10 cellular contexts compared by ENCODE assay signal in the genomic region with DNA sequence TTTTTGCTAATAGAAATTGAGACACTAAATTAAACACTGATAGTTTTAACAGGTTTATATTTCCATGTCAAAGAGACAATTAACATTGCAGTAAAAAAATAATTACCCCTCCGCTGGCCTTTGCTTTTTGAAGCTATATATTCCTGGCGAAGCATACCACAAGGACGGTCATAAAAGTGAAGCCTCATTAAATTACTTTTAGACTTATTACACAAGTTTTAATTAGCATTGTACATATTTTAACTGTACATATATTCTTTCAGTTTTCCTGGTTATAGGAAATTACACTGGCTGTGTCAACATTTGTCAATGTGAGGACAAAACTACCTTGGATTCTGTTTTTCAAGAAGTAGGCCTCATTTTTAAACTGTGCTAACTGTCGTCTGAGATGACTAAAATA. TPM values are rescaled to one million over a fixed set of nuclear protein-coding genes. Genes with fewer than 3 reads are reported as not detected.
DNase-seq lines count a peak whose midpoint lies in the region; ATAC-seq and TF ChIP-seq lines count a peak whose summit lies in the region.
"Had no signal": no experiment of that assay in that cellular context is flagged by ENCODE, and none has a peak within 500 bp of the region (broad histone marks: within the 10 kb centered on the region; RNA-seq: fewer than 3 reads in every experiment).

No MANE protein-coding gene starts in this region.

- peaks cover 19% of the 10 kb centered on the region for H3K4me1 ChIP-seq in CD8-positive, alpha-beta memory T cell (ENCODE audit: insufficient read depth, low read length)
- peaks cover 14% of the 10 kb centered on the region for H3K4me1 ChIP-seq in lower lobe of right lung

- no peaks in the 10 kb centered on the region for H3K9me3 ChIP-seq in CD8-positive, alpha-beta memory T cell (ENCODE audit: low read length)
- H3K9me3 ChIP-seq in lower lobe of right lung = no peaks in the 10 kb centered on the region

- intact Hi-C loops in lower lobe of right lung (cut with DNase I) = no loop called here

- POLR2A ChIA-PET in CD8-positive, alpha-beta memory T cell (lab: Charles Lee) = no interaction called here
- POLR2A ChIA-PET in activated CD8-positive, alpha-beta T cell treated with anti-CD3 and anti-CD28 coated beads, Interleukin-2, amount 10 ng/mL, durations not matched to agents 7 days and 5 days (lab: Charles Lee) = interaction anchor here (0.7 kb wide), 1 partner anchor 21 kb away, joined by 3 read pairs; no protein-coding TSS in a partner anchor

- H3K27ac ChIP-seq in CD8-positive, alpha-beta memory T cell (ENCODE audit: low read depth, low read length) = no peak overlapping the region
- H3K27ac ChIP-seq in lower lobe of right lung = no peak overlapping the region

- H3K27ac Mint-ChIP-seq in CD8-positive, alpha-beta memory T cell = peak overlapping the region in 4 of 8 donors; percentile 40 to 86 (median 69)
- peak overlapping the region; percentile 52 for H3K27ac Mint-ChIP-seq in activated CD8-positive, alpha-beta T cell treated with anti-CD3 and anti-CD28 coated beads, Interleukin-2, amount 10 ng/mL, durations not matched to agents 7 days and 5 days

- no peaks in the 10 kb centered on the region for H3K9me3 Mint-ChIP-seq in CD8-positive, alpha-beta memory T cell
- H3K9me3 Mint-ChIP-seq in activated CD8-positive, alpha-beta T cell treated with anti-CD3 and anti-CD28 coated beads, Interleukin-2, amount 10 ng/mL, durations not matched to agents 7 days and 5 days (ENCODE audit: insufficient read depth) = peaks cover 3% of the 10 kb centered on the region

- peaks cover 13 to 17% of the 10 kb centered on the region in 2 donors for H3K27me3 Mint-ChIP-seq in CD8-positive, alpha-beta memory T cell
- peaks cover 28% of the 10 kb centered on the region for H3K27me3 Mint-ChIP-seq in activated CD8-positive, alpha-beta T cell treated with anti-CD3 and anti-CD28 coated beads, Interleukin-2, amount 10 ng/mL, durations not matched to agents 7 days and 5 days (ENCODE audit: low read depth)

- peaks cover 4% of the 10 kb centered on the region for H3K27me3 ChIP-seq in CD8-positive, alpha-beta memory T cell (ENCODE audit: insufficient read depth, low read length, poor library complexity, severe bottlenecking)
- peaks cover 45% of the 10 kb centered on the region for H3K27me3 ChIP-seq in lower lobe of right lung (ENCODE audit: low read depth)

- no peak overlapping the region for H3K4me3 ChIP-seq in CD8-positive, alpha-beta memory T cell (ENCODE audit: low read length)
- peak overlapping the region; percentile 93 for H3K4me3 ChIP-seq in HFF-Myc (replicated peaks; ENCODE audit: low read depth, low read length)
- peak overlapping the region; percentile 83 for H3K4me3 ChIP-seq in lower lobe of right lung

- no peak for DNase-seq in CD8-positive, alpha-beta memory T cell
- no peak for DNase-seq in HFF-Myc (ENCODE audit: extremely low read depth, low read depth)
- DNase-seq in activated CD8-positive, alpha-beta T cell treated with anti-CD3 and anti-CD28 coated beads, Interleukin-2, amount 10 ng/mL, durations not matched to agents 7 days and 5 days = no peak
- no peak for DNase-seq in lower lobe of right lung
- no peak for DNase-seq in dedifferentiated amniotic fluid mesenchymal stem cell (ENCODE audit: extremely low spot score)
- DNase-seq in 8988T = no peak

- no peaks in the 10 kb centered on the region for H3K36me3 ChIP-seq in CD8-positive, alpha-beta memory T cell (ENCODE audit: insufficient read depth, low read length)
- H3K36me3 ChIP-seq in lower lobe of right lung = no peaks in the 10 kb centered on the region

- peak overlapping the region; percentile 96 to 99 (median 98) for H3K4me3 Mint-ChIP-seq in CD8-positive, alpha-beta memory T cell
- H3K4me3 Mint-ChIP-seq in activated CD8-positive, alpha-beta T cell treated with anti-CD3 and anti-CD28 coated beads, Interleukin-2, amount 10 ng/mL, durations not matched to agents 7 days and 5 days = peak overlapping the region; percentile 94

- H3K36me3 Mint-ChIP-seq in CD8-positive, alpha-beta memory T cell = peaks cover 0 to 7% (median 0%) of the 10 kb centered on the region in 3 donors
- peaks cover 60% of the 10 kb centered on the region for H3K36me3 Mint-ChIP-seq in activated CD8-positive, alpha-beta T cell treated with anti-CD3 and anti-CD28 coated beads, Interleukin-2, amount 10 ng/mL, durations not matched to agents 7 days and 5 days (ENCODE audit: low read depth)

- CTCF ChIA-PET in CD8-positive, alpha-beta memory T cell (lab: Charles Lee) = interaction anchor here (1.1 to 2.3 kb wide), 4 partner anchors 15 to 180 kb away, joined by 4 to 17 read pairs (median 4); partner anchors contain the start of gene CDKN2B
- CTCF ChIA-PET in activated CD8-positive, alpha-beta T cell treated with anti-CD3 and anti-CD28 coated beads, Interleukin-2, amount 10 ng/mL, durations not matched to agents 7 days and 5 days (lab: Charles Lee) = interaction anchor here (0.8 to 5.4 kb wide), 3 partner anchors 13 to 131 kb away, joined by 3 to 40 read pairs (median 4); partner anchors contain the start of gene CDKN2B

- TF ChIP-seq CTCF in HFF-Myc (IDR thresholded peaks at IDR 0.05; ENCODE audit: low read depth, low read length, missing control alignments) (no peak), lower lobe of right lung (IDR thresholded peaks at IDR 0.05) (no peak)

- H3K4me1 Mint-ChIP-seq in CD8-positive, alpha-beta memory T cell = peaks cover 16 to 26% (median 24%) of the 10 kb centered on the region in 3 donors
- peaks cover 45% of the 10 kb centered on the region for H3K4me1 Mint-ChIP-seq in activated CD8-positive, alpha-beta T cell treated with anti-CD3 and anti-CD28 coated beads, Interleukin-2, amount 10 ng/mL, durations not matched to agents 7 days and 5 days (ENCODE audit: low read depth)

- ATAC-seq in activated CD8-positive, alpha-beta T cell treated with anti-CD3 and anti-CD28 coated beads, Interleukin-2, amount 10 ng/mL, durations not matched to agents 7 days and 5 days = no peak
- ATAC-seq in lower lobe of right lung (no peak), HG03039 (IDR thresholded peaks at IDR 0.05; ENCODE audit: unreplicated experiment) (no peak), HG03520 (IDR thresholded peaks at IDR 0.05; ENCODE audit: unreplicated experiment) (no peak)
- ATAC-seq: Panc1 had no signal

RNA-seq across cellular contexts. Expression of gene CDKN2A, which starts 1.2 kb away (rescaled TPM):
- 1 to 10 TPM; 3.9 to 4.1 TPM for total RNA-seq in CD8-positive, alpha-beta memory T cell
- polyA plus RNA-seq in CD8-positive, alpha-beta memory T cell = 6.8 TPM
- total RNA-seq in activated CD8-positive, alpha-beta T cell treated with anti-CD3 and anti-CD28 coated beads, Interleukin-2, amount 10 ng/mL, durations not matched to agents 7 days and 5 days = 10 to 100 TPM; 32.9 to 39.7 TPM
- 8.4 TPM for total RNA-seq in lower lobe of right lung
- polyA plus RNA-seq: neural cell had no signal

RNA-seq across cellular contexts. Expression of gene CDKN2B-AS1, which starts 1.6 kb away (rescaled TPM):
- total RNA-seq in CD8-positive, alpha-beta memory T cell = under 1 TPM; 0.58 to 0.74 TPM
- polyA plus RNA-seq in CD8-positive, alpha-beta memory T cell = not detected
- total RNA-seq in activated CD8-positive, alpha-beta T cell treated with anti-CD3 and anti-CD28 coated beads, Interleukin-2, amount 10 ng/mL, durations not matched to agents 7 days and 5 days = 1 to 10 TPM; 6.4 to 6.9 TPM
- total RNA-seq in lower lobe of right lung = 2.4 TPM
- polyA plus RNA-seq: neural cell had no signal

RNA-seq across cellular contexts. Expression of gene CDKN2B, which starts 16.1 kb away (rescaled TPM):
- total RNA-seq in CD8-positive, alpha-beta memory T cell = under 1 TPM in 1 of 2 experiments, not detected in 1; 0.09 TPM
- polyA plus RNA-seq in CD8-positive, alpha-beta memory T cell = 0.16 TPM
- 1 to 10 TPM; 2.3 to 3.1 TPM for total RNA-seq in activated CD8-positive, alpha-beta T cell treated with anti-CD3 and anti-CD28 coated beads, Interleukin-2, amount 10 ng/mL, durations not matched to agents 7 days and 5 days
- total RNA-seq in lower lobe of right lung = 17.9 TPM
